8 cellular contexts compared by ENCODE assay signal in genomic region chr10:71217266-71218045, GRCh38. TPM values are rescaled to one million over a fixed set of nuclear protein-coding genes. Genes with fewer than 3 reads are reported as not detected.
DNase-seq lines count a peak whose midpoint lies in the region; ATAC-seq and TF ChIP-seq lines count a peak whose summit lies in the region.

No MANE protein-coding gene starts in this region.

- H3K9me3 ChIP-seq in hepatocyte (ENCODE audit: low read depth), result no peaks in the 10 kb centered on the region

- H2AFZ ChIP-seq in ACC112 (ENCODE audit: low read length, unreplicated experiment), result peak overlapping the region; percentile 99
- H2AFZ ChIP-seq in hepatocyte, result peak overlapping the region; percentile 41

- H3K36me3 Mint-ChIP-seq in activated naive CD8-positive, alpha-beta T cell treated with anti-CD3 and anti-CD28 coated beads, Interleukin-2, amount 50 U/mL, for 24 hours (ENCODE audit: low read depth), result no peaks in the 10 kb centered on the region

- no peak overlapping the region for H3K27ac Mint-ChIP-seq in activated naive CD8-positive, alpha-beta T cell treated with anti-CD3 and anti-CD28 coated beads, Interleukin-2, amount 50 U/mL, for 24 hours

- H3K36me3 ChIP-seq in ACC112 (ENCODE audit: insufficient read depth, low read length) (no peaks in the 10 kb centered on the region), hepatocyte (replicated peaks; ENCODE audit: insufficient read depth, low read depth) (no peaks in the 10 kb centered on the region)

- peak; percentile 44 for DNase-seq in GM13976 (ENCODE audit: low spot score)
- DNase-seq in activated naive CD8-positive, alpha-beta T cell treated with anti-CD3 and anti-CD28 coated beads, Interleukin-2, amount 50 U/mL, for 24 hours, result no peak
- peak; percentile 67 for DNase-seq in hepatocyte (ENCODE audit: low spot score)
- DNase-seq in retinal pigment epithelial cell (ENCODE audit: low read depth), result no peak
- DNase-seq in AG08395 (ENCODE audit: low spot score), result no peak
- DNase-seq in GOT3 (lab: John Stamatoyannopoulos, UW), result no peak
- DNase-seq in AML-193 (lab: John Stamatoyannopoulos, UW), result no peak

- peak; percentile 33 for ATAC-seq in activated naive CD8-positive, alpha-beta T cell treated with anti-CD3 and anti-CD28 coated beads, Interleukin-2, amount 50 U/mL, for 24 hours

- H3K4me3 ChIP-seq in ACC112 (ENCODE audit: low read depth, low read length), result peak overlapping the region; percentile 87
- peak overlapping the region; percentile 47 for H3K4me3 ChIP-seq in hepatocyte
- H3K4me3 ChIP-seq in retinal pigment epithelial cell (ENCODE audit: low read length), result peak overlapping the region; percentile 47

- WGBS in hepatocyte (ENCODE audit: low lambda C conversion rate, missing lambda C conversion rate), result 4% methylated on average over 48 of the region's 57 CpGs

- H3K4me1 Mint-ChIP-seq in activated naive CD8-positive, alpha-beta T cell treated with anti-CD3 and anti-CD28 coated beads, Interleukin-2, amount 50 U/mL, for 24 hours, result peaks cover 5% of the 10 kb centered on the region

- peaks cover 11% of the 10 kb centered on the region for H4K20me1 ChIP-seq in hepatocyte (ENCODE audit: insufficient read depth, poor library complexity, severe bottlenecking)

- TF ChIP-seq CTCF in GM13976 (IDR thresholded peaks at IDR 0.05; ENCODE audit: borderline replicate concordance, control extremely low read depth, extremely low read depth, insufficient read depth, missing control alignments), result no peak
- no peak for TF ChIP-seq CTCF in hepatocyte (IDR thresholded peaks at IDR 0.05; ENCODE audit: poor library complexity)
- TF ChIP-seq CTCF in retinal pigment epithelial cell (conservative IDR thresholded peaks at IDR 0.05; ENCODE audit: low read depth, low read length), result peak; percentile 9

- H3K79me2 ChIP-seq in ACC112 (ENCODE audit: control insufficient read depth, insufficient read depth, low read length, unreplicated experiment) (no peaks in the 10 kb centered on the region), hepatocyte (peaks cover 82% of the 10 kb centered on the region)

- H3K9me3 Mint-ChIP-seq in activated naive CD8-positive, alpha-beta T cell treated with anti-CD3 and anti-CD28 coated beads, Interleukin-2, amount 50 U/mL, for 24 hours, result no peaks in the 10 kb centered on the region

- H3K27me3 ChIP-seq in ACC112 (ENCODE audit: insufficient read depth, low read length) (no peaks in the 10 kb centered on the region), hepatocyte (no peaks in the 10 kb centered on the region)

- H3K4me2 ChIP-seq in hepatocyte, result peak overlapping the region; percentile 96

- peak overlapping the region; percentile 43 for H3K4me3 Mint-ChIP-seq in activated naive CD8-positive, alpha-beta T cell treated with anti-CD3 and anti-CD28 coated beads, Interleukin-2, amount 50 U/mL, for 24 hours

- H3K4me1 ChIP-seq in ACC112 (ENCODE audit: control insufficient read depth, insufficient read depth, low read length, unreplicated experiment) (peaks cover 12% of the 10 kb centered on the region), hepatocyte (ENCODE audit: insufficient read depth) (peaks cover 47% of the 10 kb centered on the region)

- in situ Hi-C loops in GM13976 (cut with MboI; ENCODE audit: low sequenced_read_pairs, unreplicated experiment), result no loop called here

- no peak overlapping the region for H3K27ac ChIP-seq in ACC112 (ENCODE audit: low read depth, low read length)
- peak overlapping the region; percentile 78 for H3K27ac ChIP-seq in hepatocyte

- no peaks in the 10 kb centered on the region for H3K9me2 ChIP-seq in hepatocyte (replicated peaks; ENCODE audit: insufficient read depth)

- peaks cover 62% of the 10 kb centered on the region for H3K27me3 Mint-ChIP-seq in activated naive CD8-positive, alpha-beta T cell treated with anti-CD3 and anti-CD28 coated beads, Interleukin-2, amount 50 U/mL, for 24 hours

RNA-seq across cellular contexts. Expression of gene UNC5B, which starts 5.1 kb away (rescaled TPM):
- total RNA-seq in hepatocyte, result 12.4 and 15.5 TPM in 2 replicates
- 10.9 and 12.7 TPM in 2 replicates for polyA plus RNA-seq in hepatocyte

Comparison
In these comparisons a context has a peak if more than half of its experiments do, and no peak if none do; other contexts are left out.
1. DNase-seq: peak in GM13976 (single experiment) and hepatocyte (single experiment); none in activated naive CD8-positive, alpha-beta T cell treated with anti-CD3 and anti-CD28 coated beads, Interleukin-2, amount 50 U/mL, for 24 hours (single experiment), retinal pigment epithelial cell (single experiment), AG08395 (single experiment), GOT3 (single experiment) and AML-193 (0 of 2).
2. Peak in every context shown above with its lines, with median percentiles within 50 percentile points of each other: H3K4me3 ChIP-seq.